10 cellular contexts compared by ENCODE assay signal in the genomic region with DNA sequence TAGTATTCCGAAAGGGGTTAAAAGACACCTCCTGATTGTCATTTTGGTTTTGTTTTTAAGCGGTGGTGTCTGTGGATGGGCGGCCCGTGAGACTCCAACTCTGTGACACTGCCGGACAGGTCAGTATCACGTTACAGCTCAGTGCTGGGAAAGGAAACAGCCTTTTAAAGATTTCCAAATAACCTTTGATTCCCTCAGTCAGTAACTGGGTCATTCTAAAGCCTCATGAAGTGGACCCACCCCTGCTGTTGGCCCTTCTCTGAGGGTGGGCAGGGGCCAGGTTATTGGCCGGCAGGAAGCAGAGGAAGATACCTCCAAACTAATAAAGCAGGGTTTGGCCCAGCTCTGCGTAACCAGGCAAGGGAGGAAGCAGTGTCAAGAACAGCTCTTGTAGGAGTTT. TPM values are rescaled to one million over a fixed set of nuclear protein-coding genes. Genes with fewer than 3 reads are reported as not detected.
DNase-seq lines count a peak whose midpoint lies in the region; ATAC-seq and TF ChIP-seq lines count a peak whose summit lies in the region.
"Had no signal": no experiment of that assay in that cellular context is flagged by ENCODE, and none has a peak within 500 bp of the region (broad histone marks: within the 10 kb centered on the region; RNA-seq: fewer than 3 reads in every experiment).

No MANE protein-coding gene starts in this region.

- H3K4me1 ChIP-seq in HUES64 (ENCODE audit: insufficient read depth, low read length) = peaks cover 13% of the 10 kb centered on the region; the same call in 1 of the 2 replicates
- peaks cover 9 to 82% (median 47%) of the 10 kb centered on the region in 6 donors for H3K4me1 ChIP-seq in spleen

- H3K27me3 ChIP-seq in HUES64 (ENCODE audit: insufficient read depth, low read length) = peaks cover 35% of the 10 kb centered on the region
- H3K27me3 ChIP-seq in spleen (replicated peaks in 1 of 7) = peaks cover 0 to 35% (median 10%) of the 10 kb centered on the region in 7 donors

- peak overlapping the region; percentile 67; the same call in 1 of the 2 replicates for H3K4me3 ChIP-seq in HUES64 (ENCODE audit: low read length)
- peak overlapping the region; percentile 8 to 82 (median 70) for H3K4me3 ChIP-seq in spleen

- TF ChIP-seq POLR2A in spleen (IDR thresholded peaks at IDR 0.05) = no peak

- no peak for ATAC-seq in GM19463 (IDR thresholded peaks at IDR 0.05; ENCODE audit: unreplicated experiment)
- ATAC-seq: activated CD8-positive, alpha-beta memory T cell treated with anti-CD3 and anti-CD28 coated beads, Interleukin-2, amount 10 ng/mL, durations not matched to agents 7 days and 5 days had no signal

- H3K27ac ChIP-seq in HUES64 (ENCODE audit: low read depth, low read length) (no peak overlapping the region), spleen (peak overlapping the region; percentile 39 to 94 (median 91))

- peaks cover 10% of the 10 kb centered on the region; the same call in 1 of the 2 replicates for H3K36me3 ChIP-seq in HUES64 (ENCODE audit: insufficient read depth, low read length)
- H3K36me3 ChIP-seq in spleen = peaks cover 0 to 48% (median 0%) of the 10 kb centered on the region in 6 donors

- TF ChIP-seq CTCF in chondrocyte (IDR thresholded peaks at IDR 0.05) (no peak), spleen (IDR thresholded peaks at IDR 0.05 in 8 of 11, conservative IDR thresholded peaks at IDR 0.05 in 3 of 11) (no peak)

- H3K9me3 ChIP-seq in HUES64 (ENCODE audit: insufficient read depth, low read depth, low read length) = no peaks in the 10 kb centered on the region
- H3K9me3 ChIP-seq in spleen = no peaks in the 10 kb centered on the region

- no peak overlapping the region for H3K4me3 Mint-ChIP-seq in chondrocyte (ENCODE audit: unreplicated experiment)
- H3K4me3 Mint-ChIP-seq: activated CD8-positive, alpha-beta memory T cell treated with anti-CD3 and anti-CD28 coated beads, Interleukin-2, amount 10 ng/mL, durations not matched to agents 7 days and 5 days had no signal

- peak overlapping the region; percentile 66 for H3K27ac Mint-ChIP-seq in chondrocyte (ENCODE audit: unreplicated experiment)
- H3K27ac Mint-ChIP-seq: activated CD8-positive, alpha-beta memory T cell treated with anti-CD3 and anti-CD28 coated beads, Interleukin-2, amount 10 ng/mL, durations not matched to agents 7 days and 5 days had no signal

- WGBS in HUES64 = 76% methylated on average over 8 of the region's 8 CpGs
- 47 to 70% (median 59%) methylated on average over 8 of the region's 8 CpGs for WGBS in spleen, 5 donors

- DNase-seq in chondrocyte (ENCODE audit: low spot score) (no peak), medulla oblongata (ENCODE audit: extremely low spot score) (peak; percentile 31), spleen (no peak), T-helper 1 cell (no peak), GM19240 (ENCODE audit: insufficient read length, low spot score) (no peak), UCSD-AML1 (lab: John Stamatoyannopoulos, UW; ENCODE audit: unreplicated experiment) (no peak)
- DNase-seq: activated CD8-positive, alpha-beta memory T cell treated with anti-CD3 and anti-CD28 coated beads, Interleukin-2, amount 10 ng/mL, durations not matched to agents 7 days and 5 days; naive B cell had no signal

- H3K9me3 Mint-ChIP-seq in chondrocyte (ENCODE audit: low read depth) = no peaks in the 10 kb centered on the region
- H3K9me3 Mint-ChIP-seq: naive B cell had no signal

- peaks cover 8% of the 10 kb centered on the region for H3K36me3 Mint-ChIP-seq in chondrocyte (ENCODE audit: low read depth)
- H3K36me3 Mint-ChIP-seq: naive B cell had no signal

- H3K27me3 Mint-ChIP-seq in chondrocyte (ENCODE audit: low read depth) = peaks cover 2% of the 10 kb centered on the region

- no peak overlapping the region for H3K9ac ChIP-seq in HUES64 (ENCODE audit: low read depth, low read length)

- intact Hi-C loops in spleen (cut with DNase I; ENCODE audit: low total_unique reads) = loop anchor here (5.0 kb wide), 1 partner anchor 485 kb away; no protein-coding TSS in a partner anchor

- peaks cover 27% of the 10 kb centered on the region for H3K4me1 Mint-ChIP-seq in chondrocyte (ENCODE audit: low read depth)

RNA-seq across cellular contexts. Expression of a gene that starts 2.3 kb away (rescaled TPM):
- 8.2 TPM for polyA plus RNA-seq in HUES64 (2013, experiment 1 of 2)
- polyA plus RNA-seq in HUES64 (2013, experiment 2 of 2) = 10.1 TPM
- total RNA-seq in chondrocyte (3.8 to 6.0 TPM (median 5.9 TPM) in 3 replicates), spleen (10 to 100 TPM; 18.9 to 55.7 (median 41.1) TPM)
- 10 to 100 TPM in 1 of 3 donors, 1 to 10 TPM in 2; 5.7 to 13.5 (median 6.2) TPM for polyA plus RNA-seq in spleen
